ENCODE assay signal across 18 cellular contexts in the genomic region with DNA sequence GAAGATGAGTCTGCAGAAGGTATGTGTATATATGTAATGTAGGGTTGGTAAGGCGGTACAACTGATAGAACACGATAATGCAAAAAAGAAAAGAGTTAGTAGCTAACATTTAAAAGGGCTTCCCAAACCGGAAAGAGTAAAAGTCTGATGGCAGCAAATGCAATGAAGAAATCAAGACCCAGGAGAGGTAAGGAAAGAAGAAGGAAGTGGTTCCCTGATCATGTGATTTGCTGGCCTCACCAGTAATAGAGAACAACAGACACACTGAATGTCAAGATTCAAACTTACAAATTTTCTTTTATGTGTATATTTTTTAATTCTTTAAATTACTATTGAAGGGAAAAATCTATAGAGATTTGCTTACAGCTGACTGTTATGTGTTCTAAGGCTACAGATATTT. TPM values are rescaled to one million over a fixed set of nuclear protein-coding genes. Genes with fewer than 3 reads are reported as not detected.
A peak's percentile ranks its signal among the peaks of the same experiment; 100 is the strongest.
DNase-seq lines count a peak whose midpoint lies in the region; ATAC-seq and TF ChIP-seq lines count a peak whose summit lies in the region.
"Had no signal": no experiment of that assay in that cellular context is flagged by ENCODE, and none has a peak within 500 bp of the region (broad histone marks: within the 10 kb centered on the region; RNA-seq: fewer than 3 reads in every experiment).

No MANE protein-coding gene starts in this region.

- no peak overlapping the region for H3K4me3 Mint-ChIP-seq in CD4-positive, CD25-positive, alpha-beta regulatory T cell
- peak overlapping the region; percentile 39 for H3K4me3 Mint-ChIP-seq in dendritic cell treated with granulocyte-macrophage colony-stimulating factor and Interleukin-4, amounts not matched to agents 40 ng/mL and 50 ng/mL, for 4 days

- no peaks in the 10 kb centered on the region for H3K9me2 ChIP-seq in SK-N-SH

- TF ChIP-seq EP300 in SK-N-SH (IDR thresholded peaks at IDR 0.05; ENCODE audit: borderline replicate concordance in 1 of 2, low read depth in 1 of 2, low read length in 1 of 2), result no peak

- no peak overlapping the region for H3K4me2 ChIP-seq in SK-N-SH
- H3K4me2 ChIP-seq: PC-9 had no signal

- peak; percentile 37 for DNase-seq in Ammon's horn (ENCODE audit: low spot score)
- no peak for DNase-seq in CD4-positive, CD25-positive, alpha-beta regulatory T cell
- peak; percentile 64 for DNase-seq in OCI-M1 (lab: John Stamatoyannopoulos, UW)
- no peak for DNase-seq in lower leg skin (ENCODE audit: low spot score in 2 of 2)
- DNase-seq in brain microvascular endothelial cell, result no peak
- DNase-seq in SK-N-SH, result no peak
- DNase-seq: activated CD4-positive, CD25-positive, alpha-beta regulatory T cell; activated CD8-positive, alpha-beta memory T cell treated with anti-CD3 and anti-CD28 coated beads, Interleukin-2, amount 50 U/mL, for 48 hours; caudate nucleus; effector CD8-positive, alpha-beta T cell; NCI-H2081 treated with DMSO at 0.1 percent for 48 hours; NCI-H524 treated with DMSO at 0.1 percent for 48 hours; ovary; PC-9; stimulated activated CD4-positive, alpha-beta T cell treated with anti-CD3 and anti-CD28 coated beads, Interleukin-4, amount 100 ng/mL, for 1 hour; testis had no signal

- in situ Hi-C loops in brain microvascular endothelial cell (cut with HindIII; ENCODE audit: low pct_ligation_motif_present, low sequenced_read_pairs), result no loop called here

- CTCF ChIA-PET in SK-N-SH (lab: Yijun Ruan, JAX), result interaction anchor here (2.0 to 2.7 kb wide), 4 partner anchors 9 to 253 kb away, joined by 4 to 17 read pairs (median 6); a partner anchor contains a TSS

- peak overlapping the region in 2 of 3 donors; percentile 1 to 99 for H3K27ac Mint-ChIP-seq in CD4-positive, CD25-positive, alpha-beta regulatory T cell
- peak overlapping the region; percentile 65 for H3K27ac Mint-ChIP-seq in dendritic cell treated with granulocyte-macrophage colony-stimulating factor and Interleukin-4, amounts not matched to agents 40 ng/mL and 50 ng/mL, for 4 days

- H3F3A ChIP-seq in SK-N-SH (replicated peaks; ENCODE audit: insufficient read depth), result peaks cover 31% of the 10 kb centered on the region

- POLR2A ChIA-PET in SK-N-SH (lab: Yijun Ruan, JAX), result no interaction called here

- intact Hi-C loops in dendritic cell treated with granulocyte-macrophage colony-stimulating factor and Interleukin-4, amounts not matched to agents 40 ng/mL and 50 ng/mL, for 4 days (cut with micrococcal nuclease), result no loop called here
- intact Hi-C loops in lower leg skin (cut with DNase I; ENCODE audit: low total_unique reads), result no loop called here

- H3K4me3 ChIP-seq in CD4-positive, CD25-positive, alpha-beta regulatory T cell (ENCODE audit: low read depth, low read length), result no peak overlapping the region
- H3K4me3 ChIP-seq in lower leg skin (ENCODE audit: low read depth, poor library complexity, severe bottlenecking) (no peak overlapping the region), brain microvascular endothelial cell (ENCODE audit: low read depth, low read length) (no peak overlapping the region), SK-N-SH (ENCODE audit: low read depth in 2 of 2, low read length in 1 of 2) (no peak overlapping the region)
- H3K4me3 ChIP-seq: ovary, PC-9, testis had no signal

- no peaks in the 10 kb centered on the region for H3K9me3 ChIP-seq in CD4-positive, CD25-positive, alpha-beta regulatory T cell (ENCODE audit: control insufficient read depth in 2 of 2, low read length in 2 of 2)
- no peaks in the 10 kb centered on the region; the same call in 1 of the 2 replicates for H3K9me3 ChIP-seq in SK-N-SH
- H3K9me3 ChIP-seq: ovary, testis had no signal

- H3K9ac ChIP-seq in SK-N-SH, result no peak overlapping the region

- no peak overlapping the region for H2AFZ ChIP-seq in SK-N-SH (ENCODE audit: low read depth)
- H2AFZ ChIP-seq: PC-9 had no signal

- TF ChIP-seq CTCF in lower leg skin (IDR thresholded peaks at IDR 0.05) (no peak), brain microvascular endothelial cell (IDR thresholded peaks at IDR 0.05; ENCODE audit: low read depth, low read length, missing control alignments) (no peak), SK-N-SH (IDR thresholded peaks at IDR 0.05) (no peak)

- no peaks in the 10 kb centered on the region for H3K4me1 ChIP-seq in CD4-positive, CD25-positive, alpha-beta regulatory T cell (ENCODE audit: control insufficient read depth, insufficient read depth, low read length, poor library complexity, severe bottlenecking)
- H3K4me1 ChIP-seq in SK-N-SH (ENCODE audit: control insufficient read depth in 1 of 2, insufficient read depth in 2 of 2, low read depth in 1 of 2, low read length in 1 of 2), result peaks cover 0 to 12% of the 10 kb centered on the region in 2 experiments; a peak in 3 of 4 replicates
- H3K4me1 ChIP-seq: testis had no signal

- peaks cover 36% of the 10 kb centered on the region for H3K36me3 Mint-ChIP-seq in CD4-positive, CD25-positive, alpha-beta regulatory T cell
- peaks cover 65% of the 10 kb centered on the region for H3K36me3 Mint-ChIP-seq in dendritic cell treated with granulocyte-macrophage colony-stimulating factor and Interleukin-4, amounts not matched to agents 40 ng/mL and 50 ng/mL, for 4 days (ENCODE audit: low read depth)

- peaks cover 61% of the 10 kb centered on the region for H3K36me3 ChIP-seq in CD4-positive, CD25-positive, alpha-beta regulatory T cell (ENCODE audit: control insufficient read depth, insufficient read depth, low read length)
- H3K36me3 ChIP-seq in brain microvascular endothelial cell (replicated peaks) (peaks cover 75% of the 10 kb centered on the region), SK-N-SH (replicated peaks in 1 of 2; ENCODE audit: control insufficient read depth in 1 of 2, insufficient read depth in 2 of 2, low read length in 1 of 2) (peaks cover 79 to 92% of the 10 kb centered on the region in 2 experiments)
- H3K36me3 ChIP-seq: ovary had no signal

- no peaks in the 10 kb centered on the region for H3K9me3 Mint-ChIP-seq in CD4-positive, CD25-positive, alpha-beta regulatory T cell
- no peaks in the 10 kb centered on the region for H3K9me3 Mint-ChIP-seq in dendritic cell treated with granulocyte-macrophage colony-stimulating factor and Interleukin-4, amounts not matched to agents 40 ng/mL and 50 ng/mL, for 4 days

- no peak for TF ChIP-seq RAD21 in SK-N-SH (IDR thresholded peaks at IDR 0.05; ENCODE audit: low read length)

- H3K27me3 ChIP-seq in CD4-positive, CD25-positive, alpha-beta regulatory T cell (ENCODE audit: control insufficient read depth, insufficient read depth, low read length), result no peaks in the 10 kb centered on the region
- H3K27me3 ChIP-seq in brain microvascular endothelial cell (replicated peaks) (no peaks in the 10 kb centered on the region), SK-N-SH (ENCODE audit: insufficient read depth) (no peaks in the 10 kb centered on the region)
- H3K27me3 ChIP-seq: ovary, testis had no signal

- no peak for ATAC-seq in CD4-positive, CD25-positive, alpha-beta regulatory T cell (ENCODE audit: low read depth in 2 of 2)
- ATAC-seq: HCT116 had no signal

- WGBS in lower leg skin, 2 donors, result 74 to 89% methylated on average over 3 of the region's 3 CpGs
- WGBS in SK-N-SH (ENCODE audit: low lambda C conversion rate), result 94% methylated on average over 3 of the region's 3 CpGs

- no peaks in the 10 kb centered on the region for H3K27me3 Mint-ChIP-seq in CD4-positive, CD25-positive, alpha-beta regulatory T cell
- no peaks in the 10 kb centered on the region for H3K27me3 Mint-ChIP-seq in dendritic cell treated with granulocyte-macrophage colony-stimulating factor and Interleukin-4, amounts not matched to agents 40 ng/mL and 50 ng/mL, for 4 days

- H3K27ac ChIP-seq in CD4-positive, CD25-positive, alpha-beta regulatory T cell (ENCODE audit: insufficient read depth, low read length, poor library complexity, severe bottlenecking), result no peak overlapping the region
- H3K27ac ChIP-seq in brain microvascular endothelial cell, result no peak overlapping the region
- H3K27ac ChIP-seq in SK-N-SH (ENCODE audit: low read depth in 2 of 2, low read length in 1 of 2), result no peak overlapping the region
- H3K27ac ChIP-seq: ovary, PC-9, testis had no signal

- H3K4me1 Mint-ChIP-seq in CD4-positive, CD25-positive, alpha-beta regulatory T cell, result peaks cover 31 to 57% (median 44%) of the 10 kb centered on the region in 4 donors
- H3K4me1 Mint-ChIP-seq in dendritic cell treated with granulocyte-macrophage colony-stimulating factor and Interleukin-4, amounts not matched to agents 40 ng/mL and 50 ng/mL, for 4 days (ENCODE audit: low read depth), result peaks cover 20% of the 10 kb centered on the region

- H3K79me2 ChIP-seq in SK-N-SH (ENCODE audit: insufficient read depth), result peaks cover 88% of the 10 kb centered on the region

- no peak for TF ChIP-seq POLR2A in lower leg skin (IDR thresholded peaks at IDR 0.05)

- peaks cover 12% of the 10 kb centered on the region for H4K20me1 ChIP-seq in SK-N-SH (ENCODE audit: insufficient read depth)

TF ChIP-seq in SK-N-SH, 30 proteins besides CTCF, POLR2A, EP300 and RAD21 (continues in another document):
- TF ChIP-seq FOXJ3 (CRISPR knock-in tag; IDR thresholded peaks at IDR 0.05) (no peak), SMC3 (IDR thresholded peaks at IDR 0.05; ENCODE audit: low read depth, low read length) (no peak), TEAD4 (IDR thresholded peaks at IDR 0.05; ENCODE audit: borderline replicate concordance, insufficient read depth) (no peak)

RNA-seq across cellular contexts. Expression of a gene that starts 18.4 kb away (rescaled TPM):
- total RNA-seq in CD4-positive, CD25-positive, alpha-beta regulatory T cell, result 155 TPM
- polyA plus RNA-seq in CD4-positive, CD25-positive, alpha-beta regulatory T cell, result 10 to 100 TPM; 20.0 to 33.5 (median 25.5) TPM
- total RNA-seq in lower leg skin, result 10 to 100 TPM; 47.1 to 80.1 (median 52.6) TPM
- polyA plus RNA-seq in SK-N-SH (2012; rRNA removed), result 19.1 and 32.0 TPM in 2 replicates
- 9.5 and 10.9 TPM in 2 replicates for polyA plus RNA-seq in SK-N-SH (2012; cell fraction: cytosol; rRNA removed)
- 76.5 and 180 TPM in 2 replicates for polyA plus RNA-seq in SK-N-SH (2012; cell fraction: nucleus; rRNA removed)

RNA-seq across cellular contexts. Expression of a gene that starts 18.8 kb away (rescaled TPM):
- total RNA-seq in CD4-positive, CD25-positive, alpha-beta regulatory T cell, result 25.0 TPM
- 10 to 100 TPM in 1 of 4 donors, 1 to 10 TPM in 3; 6.7 to 10.7 (median 7.8) TPM for polyA plus RNA-seq in CD4-positive, CD25-positive, alpha-beta regulatory T cell
- total RNA-seq in lower leg skin, result 1 to 10 TPM; 2.6 to 3.2 (median 3.0) TPM
- polyA plus RNA-seq in SK-N-SH (2012; rRNA removed), result 2.9 and 4.6 TPM in 2 replicates
- polyA plus RNA-seq in SK-N-SH (2012; cell fraction: cytosol; rRNA removed), result 4.1 and 5.7 TPM in 2 replicates
- polyA plus RNA-seq in SK-N-SH (2012; cell fraction: nucleus; rRNA removed), result 4.3 and 6.0 TPM in 2 replicates

RNA-seq across cellular contexts. Expression of a gene that starts 40.6 kb away (rescaled TPM):
- total RNA-seq in CD4-positive, CD25-positive, alpha-beta regulatory T cell, result 10.8 TPM
- polyA plus RNA-seq in CD4-positive, CD25-positive, alpha-beta regulatory T cell, result 10 to 100 TPM; 23.7 to 33.3 (median 26.6) TPM
- 10 to 100 TPM; 20.4 to 47.6 (median 38.6) TPM for total RNA-seq in lower leg skin
- 12.6 and 17.4 TPM in 2 replicates for polyA plus RNA-seq in SK-N-SH (2012; rRNA removed)
- 19.3 and 20.4 TPM in 2 replicates for polyA plus RNA-seq in SK-N-SH (2012; cell fraction: cytosol; rRNA removed)
- polyA plus RNA-seq in SK-N-SH (2012; cell fraction: nucleus; rRNA removed), result 1.6 and 8.1 TPM in 2 replicates

Comparison
In these comparisons a context has a peak if more than half of its experiments do, and no peak if none do; other contexts are left out.
1. DNase-seq: peak in Ammon's horn (single experiment) and OCI-M1 (single experiment); none in CD4-positive, CD25-positive, alpha-beta regulatory T cell (0 of 3), lower leg skin (0 of 2), brain microvascular endothelial cell (single experiment) and SK-N-SH (single experiment).